17 cellular contexts compared by ENCODE assay signal in the genomic region with DNA sequence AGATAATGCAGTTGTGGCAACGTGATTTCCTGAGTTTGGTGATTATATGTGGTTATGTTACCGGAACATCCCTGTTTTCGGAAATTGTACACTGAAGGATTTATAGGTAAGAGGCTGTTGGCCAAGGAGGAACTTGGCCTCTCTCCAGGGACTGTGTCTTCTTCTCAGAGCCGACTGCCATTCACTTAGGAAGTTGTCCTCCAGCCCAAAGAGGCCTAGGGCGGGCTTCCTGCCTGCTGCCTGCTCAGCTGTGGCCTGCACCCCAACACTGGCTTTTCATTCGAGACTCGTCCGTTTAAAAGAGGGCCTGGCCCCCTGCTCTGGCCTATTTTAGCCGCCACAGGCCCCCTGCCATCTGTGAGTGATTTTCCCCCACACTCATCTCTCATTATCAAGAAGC.
DNase-seq lines count a peak whose midpoint lies in the region; ATAC-seq and TF ChIP-seq lines count a peak whose summit lies in the region.
"Had no signal": no experiment of that assay in that cellular context is flagged by ENCODE, and none has a peak within 500 bp of the region (broad histone marks: within the 10 kb centered on the region; RNA-seq: fewer than 3 reads in every experiment).

No MANE protein-coding gene starts in this region.

- peak; percentile 41 to 61 for ATAC-seq in gastrocnemius medialis
- no peak for ATAC-seq in CD8-positive, alpha-beta T cell
- no peak for ATAC-seq in SK-N-SH treated with all-trans-retinoic acid at 6 μM for 48 hours
- ATAC-seq: activated naive CD8-positive, alpha-beta T cell treated with anti-CD3 and anti-CD28 coated beads, Interleukin-2, amount 50 U/mL, for 24 hours; gastroesophageal sphincter had no signal

- no peak overlapping the region for H3K4me3 Mint-ChIP-seq in CD8-positive, alpha-beta T cell
- H3K4me3 Mint-ChIP-seq in T-helper 2 cell treated with Interferon-gamma antibody and Interleukin-4, amounts not matched to agents 5 μg/mL and 100 μg/mL, for 36 hours: no peak overlapping the region
- H3K4me3 Mint-ChIP-seq: activated CD4-positive, alpha-beta T cell treated with anti-CD3 and anti-CD28 coated beads, Interleukin-2, amount 10 ng/mL, durations not matched to agents 24 days and 14 days; activated naive CD8-positive, alpha-beta T cell treated with anti-CD3 and anti-CD28 coated beads, Interleukin-2, amount 50 U/mL, for 24 hours had no signal

- POLR2A ChIA-PET in HEK293 (lab: Yijun Ruan, JAX): no interaction called here
- POLR2A ChIA-PET in CD8-positive, alpha-beta T cell (lab: Charles Lee): no interaction called here

- H3K27me3 Mint-ChIP-seq in CD8-positive, alpha-beta T cell (ENCODE audit: low read depth): peaks cover 7% of the 10 kb centered on the region
- H3K27me3 Mint-ChIP-seq in T-helper 2 cell treated with Interferon-gamma antibody and Interleukin-4, amounts not matched to agents 5 μg/mL and 100 μg/mL, for 36 hours (ENCODE audit: low read depth): peaks cover 4% of the 10 kb centered on the region

- TF ChIP-seq CTCF in HEK293 (tag by site-specific recombination; IDR thresholded peaks at IDR 0.05): no peak
- no peak for TF ChIP-seq CTCF in gastrocnemius medialis (IDR thresholded peaks at IDR 0.05 in 4 of 5, conservative IDR thresholded peaks at IDR 0.05 in 1 of 5)
- TF ChIP-seq CTCF in CD8-positive, alpha-beta T cell (IDR thresholded peaks at IDR 0.05): no peak

- H3K4me3 ChIP-seq in HEK293 (ENCODE audit: low read depth, low read length): no peak overlapping the region
- H3K4me3 ChIP-seq in gastrocnemius medialis: no peak overlapping the region
- no peak overlapping the region for H3K4me3 ChIP-seq in CD8-positive, alpha-beta T cell (ENCODE audit: low read depth, low read length)
- H3K4me3 ChIP-seq: gastroesophageal sphincter, Peyer's patch had no signal

- no peak overlapping the region for H3K27ac Mint-ChIP-seq in CD8-positive, alpha-beta T cell
- no peak overlapping the region for H3K27ac Mint-ChIP-seq in T-helper 2 cell treated with Interferon-gamma antibody and Interleukin-4, amounts not matched to agents 5 μg/mL and 100 μg/mL, for 36 hours
- H3K27ac Mint-ChIP-seq: activated CD4-positive, alpha-beta T cell treated with anti-CD3 and anti-CD28 coated beads, Interleukin-2, amount 10 ng/mL, durations not matched to agents 24 days and 14 days; activated naive CD8-positive, alpha-beta T cell treated with anti-CD3 and anti-CD28 coated beads, Interleukin-2, amount 50 U/mL, for 24 hours had no signal

- in situ Hi-C loops in gastrocnemius medialis (cut with MboI; ENCODE audit: low sequenced_read_pairs in 4 of 4): no loop called here

- intact Hi-C loops in gastrocnemius medialis (cut with DNase I; ENCODE audit: low total_unique reads): no loop called here
- intact Hi-C loops in CD8-positive, alpha-beta T cell (cut with DNase I, micrococcal nuclease): no loop called here

- no peaks in the 10 kb centered on the region for H3K4me1 ChIP-seq in HEK293 (ENCODE audit: control insufficient read depth, insufficient read depth, low read length)
- H3K4me1 ChIP-seq in gastrocnemius medialis: peaks cover 0 to 5% of the 10 kb centered on the region in 2 donors
- peaks cover 16% of the 10 kb centered on the region for H3K4me1 ChIP-seq in CD8-positive, alpha-beta T cell (ENCODE audit: insufficient read depth, low read length)

- no peaks in the 10 kb centered on the region for H3K9me3 Mint-ChIP-seq in CD8-positive, alpha-beta T cell
- no peaks in the 10 kb centered on the region for H3K9me3 Mint-ChIP-seq in T-helper 2 cell treated with Interferon-gamma antibody and Interleukin-4, amounts not matched to agents 5 μg/mL and 100 μg/mL, for 36 hours
- H3K9me3 Mint-ChIP-seq: activated naive CD8-positive, alpha-beta T cell treated with anti-CD3 and anti-CD28 coated beads, Interleukin-2, amount 50 U/mL, for 24 hours had no signal

- no peaks in the 10 kb centered on the region for H3K36me3 ChIP-seq in HEK293 (ENCODE audit: control insufficient read depth in 2 of 2, insufficient read depth in 1 of 2, low read length in 2 of 2)
- H3K36me3 ChIP-seq in gastrocnemius medialis: no peaks in the 10 kb centered on the region
- no peaks in the 10 kb centered on the region for H3K36me3 ChIP-seq in CD8-positive, alpha-beta T cell (ENCODE audit: insufficient read depth, low read length)
- H3K36me3 ChIP-seq: gastroesophageal sphincter, Peyer's patch had no signal

- peaks cover 6% of the 10 kb centered on the region for H3K4me1 Mint-ChIP-seq in CD8-positive, alpha-beta T cell (ENCODE audit: low read depth)
- no peaks in the 10 kb centered on the region for H3K4me1 Mint-ChIP-seq in T-helper 2 cell treated with Interferon-gamma antibody and Interleukin-4, amounts not matched to agents 5 μg/mL and 100 μg/mL, for 36 hours (ENCODE audit: low read depth)
- H3K4me1 Mint-ChIP-seq: activated CD4-positive, alpha-beta T cell treated with anti-CD3 and anti-CD28 coated beads, Interleukin-2, amount 10 ng/mL, durations not matched to agents 24 days and 14 days; activated naive CD8-positive, alpha-beta T cell treated with anti-CD3 and anti-CD28 coated beads, Interleukin-2, amount 50 U/mL, for 24 hours had no signal

- peak; percentile 61 to 77 for DNase-seq in NOMO-1 (lab: John Stamatoyannopoulos, UW; ENCODE audit: unreplicated experiment in 2 of 2)
- DNase-seq in dermis microvascular lymphatic vessel endothelial cell (ENCODE audit: low read depth in 2 of 2): peak; percentile 50 to 74
- peak; percentile 34 to 38 for DNase-seq in gastrocnemius medialis
- no peak for DNase-seq in CD8-positive, alpha-beta T cell
- DNase-seq in T-helper 2 cell treated with Interferon-gamma antibody and Interleukin-4, amounts not matched to agents 5 μg/mL and 100 μg/mL, for 36 hours (ENCODE audit: low spot score): no peak
- DNase-seq: activated CD4-positive, alpha-beta T cell treated with anti-CD3 and anti-CD28 coated beads, Interleukin-2, amount 10 ng/mL, durations not matched to agents 24 days and 14 days; activated naive CD8-positive, alpha-beta T cell treated with anti-CD3 and anti-CD28 coated beads, Interleukin-2, amount 50 U/mL, for 24 hours; activated T-cell treated with anti-CD3 and anti-CD28 coated beads, Interleukin-2, amount 50 U/mL, for 1 hour; central memory CD4-positive, alpha-beta T cell; COR-L47; NCI-H1092 treated with DMSO at 0.1 percent for 48 hours; NCI-H446; Peyer's patch; T-helper 2 cell had no signal

- H3K27me3 ChIP-seq in gastrocnemius medialis: no peaks in the 10 kb centered on the region
- H3K27me3 ChIP-seq in CD8-positive, alpha-beta T cell (ENCODE audit: insufficient read depth, low read length): no peaks in the 10 kb centered on the region
- H3K27me3 ChIP-seq: gastroesophageal sphincter, Peyer's patch had no signal

- no peak for TF ChIP-seq POLR2A in gastrocnemius medialis (IDR thresholded peaks at IDR 0.05)

- no peak overlapping the region for H3K27ac ChIP-seq in HEK293 (ENCODE audit: extremely low read depth, low read depth, low read length)
- H3K27ac ChIP-seq in gastrocnemius medialis: no peak overlapping the region
- no peak overlapping the region for H3K27ac ChIP-seq in CD8-positive, alpha-beta T cell (ENCODE audit: low read depth, low read length)
- H3K27ac ChIP-seq: gastroesophageal sphincter, Peyer's patch had no signal

- H3K36me3 Mint-ChIP-seq in CD8-positive, alpha-beta T cell: no peaks in the 10 kb centered on the region
- H3K36me3 Mint-ChIP-seq in T-helper 2 cell treated with Interferon-gamma antibody and Interleukin-4, amounts not matched to agents 5 μg/mL and 100 μg/mL, for 36 hours (ENCODE audit: low read depth): no peaks in the 10 kb centered on the region

- H3K9me3 ChIP-seq in HEK293 (ENCODE audit: control insufficient read depth, insufficient read depth, low read depth, low read length): no peaks in the 10 kb centered on the region
- no peaks in the 10 kb centered on the region for H3K9me3 ChIP-seq in gastrocnemius medialis
- no peaks in the 10 kb centered on the region for H3K9me3 ChIP-seq in CD8-positive, alpha-beta T cell (ENCODE audit: low read length)
- H3K9me3 ChIP-seq: gastroesophageal sphincter, Peyer's patch had no signal

- CTCF ChIA-PET in HEK293 (lab: Yijun Ruan, JAX): interaction anchor here (0.8 to 1.1 kb wide), 2 partner anchors 22 to 209 kb away, joined by 3 to 5 read pairs; no protein-coding TSS in a partner anchor
- CTCF ChIA-PET in CD8-positive, alpha-beta T cell (lab: Charles Lee): interaction anchor here (2.8 kb wide), 1 partner anchor 24 kb away, joined by 10 read pairs; no protein-coding TSS in a partner anchor

TF ChIP-seq in HEK293, 187 proteins besides CTCF, POLR2A, EP300 and RAD21:
- TF ChIP-seq ZNF366 (tag by site-specific recombination; conservative IDR thresholded peaks at IDR 0.05): no peak
- TF ChIP-seq ZNF335 (tag by site-specific recombination; conservative IDR thresholded peaks at IDR 0.05): 0 out of 2 replicates have a peak, but pooled peaks have one; percentile 13

TF ChIP-seq in SK-N-SH treated with all-trans-retinoic acid at 6 μM for 48 hours, 23 proteins besides CTCF, POLR2A, EP300 and RAD21 (continues in another document):
- TF ChIP-seq TOX (CRISPR knock-in tag; IDR thresholded peaks at IDR 0.05; ENCODE audit: borderline replicate concordance) (no peak), ISL1 (CRISPR knock-in tag; IDR thresholded peaks at IDR 0.05) (no peak), GLIS3 (CRISPR knock-in tag; IDR thresholded peaks at IDR 0.05) (no peak), OSR1 (CRISPR knock-in tag; IDR thresholded peaks at IDR 0.05) (no peak), ZFP30 (CRISPR knock-in tag; IDR thresholded peaks at IDR 0.05) (no peak), SNAI2 (CRISPR knock-in tag; IDR thresholded peaks at IDR 0.05) (no peak)
- TF ChIP-seq, protein P1, sequence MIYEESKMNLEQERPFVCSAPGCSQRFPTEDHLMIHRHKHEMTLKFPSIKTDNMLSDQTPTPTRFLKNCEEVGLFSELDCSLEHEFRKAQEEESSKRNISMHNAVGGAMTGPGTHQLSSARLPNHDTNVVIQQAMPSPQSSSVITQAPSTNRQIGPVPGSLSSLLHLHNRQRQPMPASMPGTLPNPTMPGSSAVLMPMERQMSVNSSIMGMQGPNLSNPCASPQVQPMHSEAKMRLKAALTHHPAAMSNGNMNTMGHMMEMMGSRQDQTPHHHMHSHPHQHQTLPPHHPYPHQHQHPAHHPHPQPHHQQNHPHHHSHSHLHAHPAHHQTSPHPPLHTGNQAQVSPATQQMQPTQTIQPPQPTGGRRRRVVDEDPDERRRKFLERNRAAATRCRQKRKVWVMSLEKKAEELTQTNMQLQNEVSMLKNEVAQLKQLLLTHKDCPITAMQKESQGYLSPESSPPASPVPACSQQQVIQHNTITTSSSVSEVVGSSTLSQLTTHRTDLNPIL (CRISPR knock-in tag; IDR thresholded peaks at IDR 0.05; ENCODE audit: low read depth): no peak

Comparison
In these comparisons a context has a peak if more than half of its experiments do, and no peak if none do; other contexts are left out.
1. DNase-seq: peak in NOMO-1 (2 of 2), dermis microvascular lymphatic vessel endothelial cell (2 of 2) and gastrocnemius medialis (2 of 2); none in CD8-positive, alpha-beta T cell (0 of 7) and T-helper 2 cell treated with Interferon-gamma antibody and Interleukin-4, amounts not matched to agents 5 μg/mL and 100 μg/mL, for 36 hours (single experiment).
2. ATAC-seq: peak in gastrocnemius medialis (2 of 2); none in CD8-positive, alpha-beta T cell (single experiment) and SK-N-SH treated with all-trans-retinoic acid at 6 μM for 48 hours (single experiment).